8 cellular contexts compared by ENCODE assay signal in the genomic region with DNA sequence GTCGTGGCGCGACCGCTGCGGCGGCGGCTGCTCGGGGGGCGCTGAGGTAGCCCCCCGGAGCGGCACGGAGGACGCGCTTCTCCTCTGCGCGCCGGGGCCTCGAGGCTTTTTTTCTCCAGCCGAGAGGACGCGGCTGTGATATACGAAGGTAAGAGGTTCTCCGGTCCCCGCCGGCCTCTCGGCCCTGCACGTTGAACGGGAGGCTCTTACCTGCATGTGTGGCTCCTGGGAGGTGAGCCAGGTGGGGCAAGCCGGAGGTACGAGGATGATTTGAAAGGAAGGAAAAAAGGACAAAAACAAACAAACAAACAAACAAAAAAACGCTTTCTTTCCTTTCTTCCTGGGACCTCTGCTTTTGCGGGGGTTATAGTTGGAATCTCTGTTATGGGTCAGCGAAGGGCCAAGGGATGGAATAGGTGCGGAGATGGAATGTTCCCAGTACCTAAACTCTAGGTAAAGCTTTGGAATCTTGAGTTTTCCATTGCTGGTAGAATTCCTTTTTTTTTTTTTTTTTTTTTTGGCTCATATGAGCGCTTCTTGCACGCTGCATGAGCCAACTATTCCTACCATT. TPM values are rescaled to one million over a fixed set of nuclear protein-coding genes. Genes with fewer than 3 reads are reported as not detected.
DNase-seq lines count a peak whose midpoint lies in the region; ATAC-seq and TF ChIP-seq lines count a peak whose summit lies in the region.

No MANE protein-coding gene starts in this region.

- ATAC-seq in HG03066 (IDR thresholded peaks at IDR 0.05; ENCODE audit: low read depth, unreplicated experiment) (peak; percentile 19), SK-N-SH treated with all-trans-retinoic acid at 6 μM for 48 hours (peak; percentile 14; the same call in 1 of the 3 replicates)

- H3K4me1 Mint-ChIP-seq in endothelial cell (ENCODE audit: unreplicated experiment) (peaks cover 21% of the 10 kb centered on the region), neural crest cell (peaks cover 49% of the 10 kb centered on the region)

- H3K9me3 Mint-ChIP-seq in endothelial cell (ENCODE audit: unreplicated experiment) (no peaks in the 10 kb centered on the region), neural crest cell (no peaks in the 10 kb centered on the region)

- TF ChIP-seq CTCF in endothelial cell (IDR thresholded peaks at IDR 0.05; ENCODE audit: unreplicated experiment) (no peak), neural crest cell (conservative IDR thresholded peaks at IDR 0.05) (no peak)

- peak; percentile 37 for DNase-seq in stimulated activated CD4-positive, alpha-beta T cell treated with anti-CD3 and anti-CD28 coated beads, Interleukin-1b, Interleukin-23, amount 100 ng/mL, for 48 hours
- DNase-seq in stimulated activated CD4-positive, alpha-beta T cell treated with anti-CD3 and anti-CD28 coated beads, Interleukin-12 subunit alpha, Interleukin-12 subunit beta, amount 100 ng/mL, for 4 hours: no peak
- DNase-seq in endothelial cell (ENCODE audit: low spot score) (no peak), neural crest cell (ENCODE audit: low read depth, low spot score) (no peak), activated gamma-delta T cell (lab: John Stamatoyannopoulos, UW) (no peak), KBM-7 (no peak)

- H3K27me3 Mint-ChIP-seq in endothelial cell (ENCODE audit: unreplicated experiment) (peaks cover 2% of the 10 kb centered on the region), neural crest cell (ENCODE audit: low read depth) (peaks cover 3% of the 10 kb centered on the region)

- H3K4me3 Mint-ChIP-seq in endothelial cell (ENCODE audit: unreplicated experiment): peak overlapping the region; percentile 96
- H3K4me3 Mint-ChIP-seq in neural crest cell: peak overlapping the region; percentile 82

- H3K27ac Mint-ChIP-seq in endothelial cell (ENCODE audit: unreplicated experiment) (peak overlapping the region; percentile 90), neural crest cell (ENCODE audit: unreplicated experiment) (peak overlapping the region; percentile 94)

- no peaks in the 10 kb centered on the region for H3K36me3 Mint-ChIP-seq in endothelial cell (ENCODE audit: low read depth, unreplicated experiment)
- H3K36me3 Mint-ChIP-seq in neural crest cell (ENCODE audit: low read depth): no peaks in the 10 kb centered on the region

- in situ Hi-C loops in KBM-7 (cut with MboI; ENCODE audit: low pct_unique_long_range_greater_than_20kb, low sequenced_read_pairs): no loop called here

TF ChIP-seq in SK-N-SH treated with all-trans-retinoic acid at 6 μM for 48 hours, 23 proteins besides CTCF, POLR2A, EP300 and RAD21:
- TF ChIP-seq TCF4 (CRISPR knock-in tag; IDR thresholded peaks at IDR 0.05; ENCODE audit: borderline replicate concordance): no peak
- no peak for TF ChIP-seq ESRRG (CRISPR knock-in tag; IDR thresholded peaks at IDR 0.05)
- TF ChIP-seq CSDC2 (CRISPR knock-in tag; IDR thresholded peaks at IDR 0.05): no peak
TF ChIP-seq in SK-N-SH treated with all-trans-retinoic acid at 6 μM for 48 hours: peak in this region for 0.

RNA-seq across cellular contexts. Expression of gene PTPN4, which starts 0.6 kb away (rescaled TPM):
- total RNA-seq in endothelial cell (ENCODE audit: unreplicated experiment): 51.0 TPM
- total RNA-seq in neural crest cell: 39.3 and 46.8 TPM in 2 replicates
